Comparison of ENCODE assay signal across 8 cellular contexts in the genomic region with DNA sequence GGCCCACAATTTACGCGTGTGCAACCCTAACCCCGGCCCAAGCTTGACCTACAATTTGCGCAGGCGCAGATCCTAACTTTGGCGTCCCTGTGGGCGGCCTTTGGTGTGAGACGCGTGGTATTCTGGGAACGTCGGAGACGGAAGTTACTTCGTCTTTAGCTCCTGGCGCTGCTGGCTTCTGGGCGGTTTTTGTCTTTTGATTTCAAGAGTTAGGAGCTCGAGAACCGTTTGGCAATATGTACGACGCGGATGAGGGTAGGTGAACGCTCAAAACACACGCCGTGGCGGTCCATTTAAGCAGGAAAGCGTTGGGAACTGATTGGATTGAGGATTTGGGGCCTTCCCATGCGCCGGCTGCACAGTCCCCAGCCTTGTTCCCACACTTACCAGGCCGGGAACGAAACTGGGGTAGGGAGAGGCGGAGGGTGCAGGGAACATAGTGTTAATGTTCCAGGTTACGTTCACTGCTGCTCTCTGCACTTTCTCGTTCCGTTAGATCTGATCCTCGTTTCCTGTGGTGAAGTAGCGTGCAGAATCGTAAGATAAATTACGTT. TPM values are rescaled to one million over a fixed set of nuclear protein-coding genes. Genes with fewer than 3 reads are reported as not detected.
DNase-seq lines count a peak whose midpoint lies in the region; ATAC-seq lines count a peak whose summit lies in the region.

Gene POLR2B, plus strand, starts transcription at position 147 of the 554 bp plus-strand sequence. Its CDS starts 90 bp downstream, at position 237.

- H3K4me3 ChIP-seq in naive thymus-derived CD4-positive, alpha-beta T cell (ENCODE audit: low read length), result peak within 1 kb of the TSS; percentile 80

- intact Hi-C loops in activated T-helper 1 cell treated with anti-CD3 and anti-CD28 coated beads, Interleukin-12 subunit alpha, Interleukin-12 subunit beta, Interleukin-2, Interleukin-4 antibody, amounts not matched to agents 30 ng/mL and 10 ng/mL and 1 ng/mL, durations not matched to agents 14 hours and 24 hours and 36 hours (cut with micrococcal nuclease), result loop anchor here (1.0 to 5.0 kb wide), 6 partner anchors 177 to 1582 kb away; partner anchors contain the start of genes AASDH, CLOCK, EXOC1 and TMEM165
- intact Hi-C loops in naive thymus-derived CD4-positive, alpha-beta T cell (cut with micrococcal nuclease), result loop anchor here (1.0 to 5.0 kb wide), 8 partner anchors 157 to 1582 kb away; partner anchors contain the start of genes CLOCK (in 2 of the 2), EXOC1 (in 2 of the 2), AASDH (in 1 of the 2) and CEP135 (in 1 of the 2)

- peaks cover 6% of the 10 kb centered on the region for H3K9me3 ChIP-seq in KOPT-K1 (ENCODE audit: insufficient read depth, low read length, poor library complexity, severe bottlenecking)
- H3K9me3 ChIP-seq in naive thymus-derived CD4-positive, alpha-beta T cell (ENCODE audit: control insufficient read depth in 2 of 3, low read length in 3 of 3), result no peaks in the 10 kb centered on the region

- no peaks in the 10 kb centered on the region for H3K27me3 Mint-ChIP-seq in activated T-helper 1 cell treated with anti-CD3 and anti-CD28 coated beads, Interleukin-12 subunit alpha, Interleukin-12 subunit beta, Interleukin-2, Interleukin-4 antibody, amounts not matched to agents 30 ng/mL and 10 ng/mL and 1 ng/mL, durations not matched to agents 14 hours and 24 hours and 36 hours (ENCODE audit: insufficient read depth)
- peaks cover 0 to 2% (median 0%) of the 10 kb centered on the region in 5 donors for H3K27me3 Mint-ChIP-seq in naive thymus-derived CD4-positive, alpha-beta T cell

- DNase-seq in DMS79 treated with DMSO at 0.1 percent for 48 hours (lab: John Stamatoyannopoulos, UW), result peak; percentile 89
- peak; percentile 89 for DNase-seq in RPMI7951 (ENCODE audit: low read depth)
- peak; percentile 89 for DNase-seq in activated T-helper 1 cell treated with anti-CD3 and anti-CD28 coated beads, Interleukin-12 subunit alpha, Interleukin-12 subunit beta, Interleukin-2, Interleukin-4 antibody, amounts not matched to agents 30 ng/mL and 10 ng/mL and 1 ng/mL, durations not matched to agents 14 hours and 24 hours and 36 hours (ENCODE audit: low spot score)
- peak; percentile 94 for DNase-seq in fibroblast of gingiva (ENCODE audit: low read depth)
- DNase-seq in naive thymus-derived CD4-positive, alpha-beta T cell, result peak; percentile 57 to 89 (median 72)
- DNase-seq in stimulated activated naive CD4-positive, alpha-beta T cell (lab: John Stamatoyannopoulos, UW), result peak; percentile 62 to 81 (median 72)

- H3K36me3 Mint-ChIP-seq in activated T-helper 1 cell treated with anti-CD3 and anti-CD28 coated beads, Interleukin-12 subunit alpha, Interleukin-12 subunit beta, Interleukin-2, Interleukin-4 antibody, amounts not matched to agents 30 ng/mL and 10 ng/mL and 1 ng/mL, durations not matched to agents 14 hours and 24 hours and 36 hours (ENCODE audit: low read depth), result peaks cover 35% of the 10 kb centered on the region
- H3K36me3 Mint-ChIP-seq in naive thymus-derived CD4-positive, alpha-beta T cell, result peaks cover 7 to 33% (median 21%) of the 10 kb centered on the region in 5 donors

- peaks cover 3% of the 10 kb centered on the region for H3K9me3 Mint-ChIP-seq in activated T-helper 1 cell treated with anti-CD3 and anti-CD28 coated beads, Interleukin-12 subunit alpha, Interleukin-12 subunit beta, Interleukin-2, Interleukin-4 antibody, amounts not matched to agents 30 ng/mL and 10 ng/mL and 1 ng/mL, durations not matched to agents 14 hours and 24 hours and 36 hours
- peaks cover 0 to 2% (median 0%) of the 10 kb centered on the region in 11 donors for H3K9me3 Mint-ChIP-seq in naive thymus-derived CD4-positive, alpha-beta T cell

- peak; percentile 53 for ATAC-seq in GM21786 (IDR thresholded peaks at IDR 0.05; ENCODE audit: unreplicated experiment)
- ATAC-seq in naive thymus-derived CD4-positive, alpha-beta T cell, result peak; percentile 63

- no peaks in the 10 kb centered on the region for H3K27me3 ChIP-seq in naive thymus-derived CD4-positive, alpha-beta T cell (ENCODE audit: control insufficient read depth in 2 of 2, insufficient read depth in 2 of 2, low read length in 2 of 2)

- peak within 1 kb of the TSS; percentile 100 for H3K27ac Mint-ChIP-seq in activated T-helper 1 cell treated with anti-CD3 and anti-CD28 coated beads, Interleukin-12 subunit alpha, Interleukin-12 subunit beta, Interleukin-2, Interleukin-4 antibody, amounts not matched to agents 30 ng/mL and 10 ng/mL and 1 ng/mL, durations not matched to agents 14 hours and 24 hours and 36 hours
- H3K27ac Mint-ChIP-seq in naive thymus-derived CD4-positive, alpha-beta T cell, result peak within 1 kb of the TSS; percentile 94 to 100 (median 98)

- H3K4me3 Mint-ChIP-seq in activated T-helper 1 cell treated with anti-CD3 and anti-CD28 coated beads, Interleukin-12 subunit alpha, Interleukin-12 subunit beta, Interleukin-2, Interleukin-4 antibody, amounts not matched to agents 30 ng/mL and 10 ng/mL and 1 ng/mL, durations not matched to agents 14 hours and 24 hours and 36 hours, result peak within 1 kb of the TSS; percentile 100
- peak within 1 kb of the TSS; percentile 92 to 100 (median 99) for H3K4me3 Mint-ChIP-seq in naive thymus-derived CD4-positive, alpha-beta T cell

- POLR2A ChIA-PET in naive thymus-derived CD4-positive, alpha-beta T cell (lab: Charles Lee), result interaction anchor here (0.6 to 6.3 kb wide), 14 partner anchors 9 to 1030 kb away, joined by 3 to 142 read pairs (median 4); partner anchors contain the start of genes AASDH, CEP135, PAICS and PPAT

- H3K4me1 Mint-ChIP-seq in activated T-helper 1 cell treated with anti-CD3 and anti-CD28 coated beads, Interleukin-12 subunit alpha, Interleukin-12 subunit beta, Interleukin-2, Interleukin-4 antibody, amounts not matched to agents 30 ng/mL and 10 ng/mL and 1 ng/mL, durations not matched to agents 14 hours and 24 hours and 36 hours (ENCODE audit: low read depth), result peaks cover 45% of the 10 kb centered on the region
- peaks cover 47 to 74% (median 51%) of the 10 kb centered on the region in 7 donors for H3K4me1 Mint-ChIP-seq in naive thymus-derived CD4-positive, alpha-beta T cell

- peaks cover 47% of the 10 kb centered on the region for H3K36me3 ChIP-seq in KOPT-K1 (ENCODE audit: insufficient read depth, low read length)
- H3K36me3 ChIP-seq in naive thymus-derived CD4-positive, alpha-beta T cell (ENCODE audit: control insufficient read depth in 2 of 3, insufficient read depth in 3 of 3, low read length in 3 of 3), result peaks cover 0 to 14% (median under 1%) of the 10 kb centered on the region in 3 experiments

- CTCF ChIA-PET in naive thymus-derived CD4-positive, alpha-beta T cell (lab: Charles Lee), result interaction anchor here (0.8 to 2.2 kb wide), 4 partner anchors 70 to 543 kb away, joined by 3 to 12 read pairs (median 4); partner anchors contain the start of genes PAICS and PPAT

- peak within 1 kb of the TSS; percentile 92 for H3K27ac ChIP-seq in KOPT-K1 (ENCODE audit: low read depth, low read length, poor library complexity, severe bottlenecking)
- H3K27ac ChIP-seq in naive thymus-derived CD4-positive, alpha-beta T cell (ENCODE audit: low read depth, low read length), result peak within 1 kb of the TSS; percentile 82

- H3K4me1 ChIP-seq in naive thymus-derived CD4-positive, alpha-beta T cell (ENCODE audit: control insufficient read depth in 2 of 2, insufficient read depth in 2 of 2, low read length in 2 of 2), result peaks cover 36 to 45% of the 10 kb centered on the region in 2 donors

RNA-seq across cellular contexts. Expression of gene POLR2B, which starts in this region (rescaled TPM):
- 96.2 and 114 TPM in 2 replicates for total RNA-seq in RPMI7951 (2014; rRNA removed; shearing (Covaris generic))
- total RNA-seq in activated T-helper 1 cell treated with anti-CD3 and anti-CD28 coated beads, Interleukin-12 subunit alpha, Interleukin-12 subunit beta, Interleukin-2, Interleukin-4 antibody, amounts not matched to agents 30 ng/mL and 10 ng/mL and 1 ng/mL, durations not matched to agents 14 hours and 24 hours and 36 hours, result 145 TPM in 2 replicates
- 100 to 1,000 TPM in 3 of 5 experiments, 10 to 100 TPM in 2; 74.6 to 130 (median 118) TPM for total RNA-seq in naive thymus-derived CD4-positive, alpha-beta T cell
- polyA plus RNA-seq in naive thymus-derived CD4-positive, alpha-beta T cell, result 10 to 100 TPM; 50.7 to 71.2 TPM

Comparison
In these comparisons a context has a peak if more than half of its experiments do, and no peak if none do; other contexts are left out.
1. Peak in every context shown above with its lines: DNase-seq, ATAC-seq, H3K4me3 ChIP-seq and H3K27ac ChIP-seq.